ENCODE assay signal across 27 cellular contexts in the genomic region with DNA sequence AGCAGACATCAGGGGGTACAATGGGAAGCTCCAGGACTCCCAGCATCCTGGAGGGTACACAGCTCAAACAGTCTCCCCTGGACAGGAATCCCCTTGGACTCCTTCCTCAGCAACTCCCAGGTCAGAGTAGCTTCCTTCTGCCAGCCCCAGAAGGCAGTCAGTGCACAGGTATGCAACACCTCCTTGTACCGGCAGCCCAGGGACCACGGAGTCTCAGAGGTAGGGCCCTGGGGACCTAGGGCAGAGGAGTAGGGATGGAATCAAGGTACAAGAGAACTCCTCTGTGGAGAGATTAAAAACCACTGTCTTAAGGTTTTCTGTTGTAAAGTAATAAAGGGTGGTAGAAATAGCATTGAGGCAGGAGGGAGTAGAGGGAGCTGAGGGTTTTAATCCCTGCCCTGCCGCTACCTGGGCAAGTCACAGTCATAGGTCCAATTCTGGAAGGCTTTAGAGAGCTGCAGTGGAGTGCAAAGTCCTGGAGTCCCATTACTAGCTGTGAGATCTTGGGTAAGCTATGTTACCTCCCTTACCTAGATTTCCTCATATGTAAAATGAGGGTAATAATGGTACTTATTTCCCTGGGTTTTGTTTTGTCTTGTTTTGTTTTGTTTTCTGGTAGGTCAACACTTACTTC. TPM values are rescaled to one million over a fixed set of nuclear protein-coding genes. Genes with fewer than 3 reads are reported as not detected.
DNase-seq lines count a peak whose midpoint lies in the region; ATAC-seq, FAIRE-seq and TF ChIP-seq lines count a peak whose summit lies in the region.
"Had no signal": no experiment of that assay in that cellular context is flagged by ENCODE, and none has a peak within 500 bp of the region (broad histone marks: within the 10 kb centered on the region; RNA-seq: fewer than 3 reads in every experiment).

No MANE protein-coding gene starts in this region.

- H2BK5ac ChIP-seq in trophoblast cell (ENCODE audit: low read depth, low read length, poor library complexity) = no peak overlapping the region

- H3K36me3 Mint-ChIP-seq in naive thymus-derived CD8-positive, alpha-beta T cell = peaks cover 0 to 39% (median 6%) of the 10 kb centered on the region in 3 donors

- no peak overlapping the region for H3K4ac ChIP-seq in trophoblast cell (ENCODE audit: low read depth, low read length)

- intact Hi-C loops in HepG2 (cut with micrococcal nuclease; ENCODE audit: unreplicated experiment) (no loop called here), right lobe of liver (cut with DNase I) (loop anchor here (10.0 kb wide), 2 partner anchors 54 to 74 kb away; no protein-coding TSS in a partner anchor), OCI-LY7 (cut with micrococcal nuclease; ENCODE audit: unreplicated experiment) (no loop called here)

- TF ChIP-seq RAD21 in HepG2 (CRISPR knock-in tag; IDR thresholded peaks at IDR 0.05) = no peak

- H3K9ac ChIP-seq in HepG2 (ENCODE audit: insufficient read depth, low read depth, low read length) = no peak overlapping the region
- H3K9ac ChIP-seq in trophoblast cell (ENCODE audit: low read length) = no peak overlapping the region

- POLR2A ChIA-PET in HepG2 (lab: Yijun Ruan, JAX) = interaction anchor here (1.5 to 29.5 kb wide), 6 partner anchors 8 to 66 kb away, joined by 4 to 1422 read pairs (median 8); a partner anchor contains a TSS
- POLR2A ChIA-PET in OCI-LY7 (lab: Charles Lee) = interaction anchor here (1.3 kb wide), 2 partner anchors 15 to 74 kb away, joined by 3 read pairs; no protein-coding TSS in a partner anchor
- POLR2A ChIA-PET in naive thymus-derived CD8-positive, alpha-beta T cell (lab: Charles Lee) = interaction anchor here (1.7 to 5.5 kb wide), 3 partner anchors 7 to 65 kb away, joined by 7 to 95 read pairs (median 16); a partner anchor contains a TSS

- no peak overlapping the region for H3K14ac ChIP-seq in trophoblast cell (ENCODE audit: low read length)

- H4K20me1 ChIP-seq in HepG2 (ENCODE audit: insufficient read depth, low read length) (no peaks in the 10 kb centered on the region), OCI-LY7 (ENCODE audit: insufficient read depth, low read length) (peaks cover 5% of the 10 kb centered on the region; the same call in 1 of the 2 replicates)

- H3K27me3 Mint-ChIP-seq in naive thymus-derived CD8-positive, alpha-beta T cell = no peaks in the 10 kb centered on the region

- ATAC-seq in HepG2 (peak; percentile 17; the same call in 2 of the 3 replicates), right lobe of liver (no peak), SK-N-SH treated with all-trans-retinoic acid at 6 μM for 48 hours (no peak), HG03342 (IDR thresholded peaks at IDR 0.05; ENCODE audit: unreplicated experiment) (no peak)
- ATAC-seq in naive thymus-derived CD8-positive, alpha-beta T cell = no peak
- ATAC-seq: gastroesophageal sphincter had no signal

- H3K27ac ChIP-seq in HepG2 (ENCODE audit: extremely low read length, insufficient read depth, low read length) (no peak overlapping the region), right lobe of liver (no peak overlapping the region), OCI-LY7 (ENCODE audit: low read depth, low read length, poor library complexity, severe bottlenecking) (no peak overlapping the region), trophoblast cell (ENCODE audit: low read depth, low read length) (no peak overlapping the region)

- in situ Hi-C loops in HepG2 (cut with HindIII; ENCODE audit: extremely low pct_ligation_motif_present, low pct_unique_long_range_greater_than_20kb) = loop anchor here (5.0 kb wide), 1 partner anchor 67 kb away; no protein-coding TSS in a partner anchor

- H3K18ac ChIP-seq in trophoblast cell (ENCODE audit: low read length) = no peak overlapping the region

- H4K12ac ChIP-seq in trophoblast cell (ENCODE audit: low read depth, low read length) = no peak overlapping the region

- H3K36me3 ChIP-seq in HepG2 (replicated peaks in 1 of 2; ENCODE audit: control insufficient read depth in 1 of 2, insufficient read depth in 2 of 2, low read length in 2 of 2) (peaks cover 19 to 29% of the 10 kb centered on the region in 2 experiments), right lobe of liver (peaks cover 0 to 22% (median 10%) of the 10 kb centered on the region in 4 donors), OCI-LY7 (ENCODE audit: insufficient read depth, low read length) (peaks cover 30% of the 10 kb centered on the region), trophoblast cell (ENCODE audit: control insufficient read depth in 1 of 2, insufficient read depth in 2 of 2, low read length in 2 of 2) (peaks cover 20 to 32% of the 10 kb centered on the region in 2 experiments)

- peak overlapping the region in 9 of 10 donors; percentile 16 to 68 (median 43) for H3K27ac Mint-ChIP-seq in naive thymus-derived CD8-positive, alpha-beta T cell

- TF ChIP-seq CTCF in HepG2 (CRISPR knock-in tag; IDR thresholded peaks at IDR 0.05) (no peak), right lobe of liver (IDR thresholded peaks at IDR 0.05) (no peak), OCI-LY7 (conservative IDR thresholded peaks at IDR 0.05; ENCODE audit: low read length) (no peak)

- H3K9me3 ChIP-seq in HepG2 (ENCODE audit: low read length) = no peaks in the 10 kb centered on the region
- H3K9me3 ChIP-seq in right lobe of liver = no peaks in the 10 kb centered on the region
- no peaks in the 10 kb centered on the region for H3K9me3 ChIP-seq in OCI-LY7 (ENCODE audit: low read length)
- no peaks in the 10 kb centered on the region for H3K9me3 ChIP-seq in trophoblast cell (ENCODE audit: insufficient read depth, low read depth, low read length)
- H3K9me3 ChIP-seq: gastroesophageal sphincter, transverse colon had no signal

- peak overlapping the region in 5 of 10 donors; percentile 10 to 43 (median 34) for H3K4me3 Mint-ChIP-seq in naive thymus-derived CD8-positive, alpha-beta T cell
- H3K4me3 Mint-ChIP-seq: CD14-positive monocyte had no signal

- H2AK5ac ChIP-seq in trophoblast cell (ENCODE audit: low read length) = no peak overlapping the region

- no peaks in the 10 kb centered on the region for H3K9me2 ChIP-seq in OCI-LY7 (ENCODE audit: insufficient read depth, low read length)

- H2BK120ac ChIP-seq in trophoblast cell (ENCODE audit: insufficient read depth, low read length, poor library complexity) = no peak overlapping the region

- TF ChIP-seq POLR2A in HepG2 (IDR thresholded peaks at IDR 0.05; ENCODE audit: insufficient read depth in 1 of 2, low read depth in 2 of 2, low read length in 2 of 2) (no peak), right lobe of liver (IDR thresholded peaks at IDR 0.05) (no peak)

- H3K4me2 ChIP-seq in HepG2 (ENCODE audit: low read depth, low read length) = no peak overlapping the region
- 0 out of 2 replicates have a peak overlapping the region, but pooled peaks have one; percentile 13 for H3K4me2 ChIP-seq in OCI-LY7 (ENCODE audit: low read length)
- no peak overlapping the region for H3K4me2 ChIP-seq in trophoblast cell (ENCODE audit: low read length)

- H3K4me1 ChIP-seq in HepG2 (ENCODE audit: insufficient read depth, low read length) (peaks cover 19% of the 10 kb centered on the region), right lobe of liver (peaks cover 0 to 7% (median 3%) of the 10 kb centered on the region in 4 donors), OCI-LY7 (ENCODE audit: insufficient read depth, low read length, poor library complexity, severe bottlenecking) (peaks cover 60% of the 10 kb centered on the region), trophoblast cell (ENCODE audit: control insufficient read depth in 1 of 2, insufficient read depth in 2 of 2, low read length in 2 of 2) (peaks cover 3 to 6% of the 10 kb centered on the region in 2 experiments)

- H3K4me3 ChIP-seq in HepG2 (replicated peaks in 1 of 3; ENCODE audit: insufficient read depth in 1 of 3, low read depth in 2 of 3, low read length in 3 of 3) (no peak overlapping the region), right lobe of liver (no peak overlapping the region), OCI-LY7 (ENCODE audit: low read depth, low read length, poor library complexity, severe bottlenecking) (no peak overlapping the region), trophoblast cell (ENCODE audit: low read depth, low read length) (no peak overlapping the region)
- H3K4me3 ChIP-seq: dorsolateral prefrontal cortex, gastroesophageal sphincter, transverse colon had no signal

- BruUV-seq in HepG2 (replicated peaks; lab: Mats Ljungman, UMichigan) (no TSS peak), OCI-LY7 (replicated peaks; lab: Mats Ljungman, UMichigan) (no TSS peak)

- no peak for TF ChIP-seq EP300 in HepG2 (IDR thresholded peaks at IDR 0.05; ENCODE audit: low read depth in 2 of 2, low read length in 2 of 2)
- no peak for TF ChIP-seq EP300 in HepG2 (CRISPR knock-in tag; IDR thresholded peaks at IDR 0.05; ENCODE audit: borderline replicate concordance)

- H4K8ac ChIP-seq in trophoblast cell (ENCODE audit: low read depth, low read length) = no peak overlapping the region

- no peak overlapping the region for H2BK12ac ChIP-seq in trophoblast cell (ENCODE audit: low read length)

- H4K91ac ChIP-seq in trophoblast cell (ENCODE audit: low read depth, low read length) = no peak overlapping the region

- no peaks in the 10 kb centered on the region for H3K79me1 ChIP-seq in trophoblast cell (ENCODE audit: low read length)

- H3K27me3 ChIP-seq in HepG2 (ENCODE audit: control insufficient read depth in 1 of 2, insufficient read depth in 2 of 2, low read length in 2 of 2) (no peaks in the 10 kb centered on the region), right lobe of liver (no peaks in the 10 kb centered on the region), trophoblast cell (ENCODE audit: insufficient read depth, low read length) (no peaks in the 10 kb centered on the region)
- H3K27me3 ChIP-seq: dorsolateral prefrontal cortex, gastroesophageal sphincter, transverse colon had no signal

- H3K9me3 Mint-ChIP-seq in naive thymus-derived CD8-positive, alpha-beta T cell = no peaks in the 10 kb centered on the region

- H3K79me2 ChIP-seq in HepG2 (ENCODE audit: insufficient read depth, low read length) (no peaks in the 10 kb centered on the region), OCI-LY7 (ENCODE audit: insufficient read depth, low read depth, low read length) (no peaks in the 10 kb centered on the region), trophoblast cell (ENCODE audit: control insufficient read depth, insufficient read depth, low read length, poor library complexity) (no peaks in the 10 kb centered on the region)

- FAIRE-seq in HepG2 (lab: Jason Lieb, UNC) = peak; percentile 46
- FAIRE-seq: GM19239 had no signal

- H3K4me1 Mint-ChIP-seq in naive thymus-derived CD8-positive, alpha-beta T cell = peaks cover 21 to 71% (median 64%) of the 10 kb centered on the region in 4 donors

- DNase-seq in HepG2 (ENCODE audit: low spot score) = no peak
- DNase-seq in right lobe of liver = no peak
- DNase-seq in OCI-LY7 (ENCODE audit: low spot score) = no peak
- DNase-seq in naive thymus-derived CD8-positive, alpha-beta T cell = no peak
- no peak for DNase-seq in trophoblast cell
- DNase-seq: activated CD4-positive, alpha-beta T cell treated with anti-CD3 and anti-CD28 coated beads, Interleukin-2, amount 50 U/mL, for 1 hour; cerebellar nuclear complex; DMS153; dorsolateral prefrontal cortex; hippocampal formation; mesenchymal stem cell; NCI-H1092 treated with DMSO at 0.1 percent for 48 hours; NCI-H187; NCI-H526 treated with DMSO at 0.1 percent for 48 hours; nucleus accumbens; SHP77; T-helper 9 cell; transverse colon had no signal

- H2AFZ ChIP-seq in HepG2 (ENCODE audit: low read length) (no peak overlapping the region), OCI-LY7 (ENCODE audit: low read length) (no peak overlapping the region), trophoblast cell (ENCODE audit: insufficient read depth, low read length, poor library complexity) (no peak overlapping the region)

- H3K23ac ChIP-seq in trophoblast cell (ENCODE audit: low read length) = no peak overlapping the region

- CTCF ChIA-PET in HepG2 (lab: Yijun Ruan, JAX; ENCODE audit: low intra/inter-chr PET ratio, low total read pairs) = no interaction called here
- CTCF ChIA-PET in OCI-LY7 (lab: Charles Lee; ENCODE audit: unreplicated experiment) = interaction anchor here (2.1 kb wide), 1 partner anchor 66 kb away, joined by 8 read pairs; no protein-coding TSS in a partner anchor

- WGBS in HepG2 (ENCODE audit: low lambda C conversion rate) = 77% methylated on average over 3 of the region's 3 CpGs
- WGBS in right lobe of liver (ENCODE audit: insufficient coverage, low coverage, low lambda C conversion rate, missing lambda C conversion rate) = 59% methylated on average over 3 of the region's 3 CpGs
- WGBS in trophoblast cell (ENCODE audit: extremely low coverage, insufficient coverage, insufficient read length) = no CpG with 5 or more reads among the region's 3 CpGs

RNA-seq across cellular contexts. Expression of a gene that starts 7.4 kb away (rescaled TPM):
- not detected in 2 replicates for total RNA-seq in HepG2 (2016; rRNA removed; fragmentation: Illumina TruSeq; extraction: Trizol)
- total RNA-seq in HepG2 (2016; cell fraction: cytosol; rRNA removed; fragmentation: Illumina TruSeq; extraction: Trizol; ENCODE audit: low read depth) = not detected in 2 replicates
- total RNA-seq in HepG2 (2016; cell fraction: insoluble cytoplasmic fraction; rRNA removed; fragmentation: Illumina TruSeq; extraction: Trizol) = not detected in 2 replicates
- total RNA-seq in HepG2 (2016; cell fraction: membrane; rRNA removed; fragmentation: Illumina TruSeq; extraction: Trizol) = not detected in 2 replicates
- total RNA-seq in HepG2 (2016; cell fraction: nucleus; rRNA removed; fragmentation: Illumina TruSeq; extraction: Trizol) = not detected in 2 replicates
- polyA plus RNA-seq in HepG2 (2011; rRNA removed) = 0.11 TPM in 1 of 2 replicates, not detected in the other
- polyA plus RNA-seq in HepG2 (2011; cell fraction: cytosol; rRNA removed) = not detected in 2 replicates
- not detected in 2 replicates for polyA plus RNA-seq in HepG2 (2011; cell fraction: nucleus; rRNA removed)
- polyA plus RNA-seq in HepG2 (2012) = 0.32 and 0.45 TPM in 2 replicates
- polyA plus RNA-seq in HepG2 (2016; cell fraction: cytosol; fragmentation: Illumina TruSeq; extraction: Trizol; ENCODE audit: low read depth) = not detected in 2 replicates
- polyA plus RNA-seq in HepG2 (2016; cell fraction: insoluble cytoplasmic fraction; fragmentation: Illumina TruSeq; extraction: Trizol; ENCODE audit: low read depth) = not detected in 2 replicates
- polyA plus RNA-seq in HepG2 (2016; cell fraction: membrane; fragmentation: Illumina TruSeq; extraction: Trizol; ENCODE audit: low read depth) = not detected in 2 replicates
- not detected in 2 replicates for polyA plus RNA-seq in HepG2 (2016; cell fraction: nucleus; fragmentation: Illumina TruSeq; extraction: Trizol; ENCODE audit: insufficient read depth, low read depth)
- not detected in 2 replicates for polyA minus RNA-seq in HepG2 (2011; rRNA and poly(A)+ RNA removed; ENCODE audit: low replicate concordance)
- not detected in 2 replicates for polyA minus RNA-seq in HepG2 (2011; cell fraction: cytosol; rRNA and poly(A)+ RNA removed)
- polyA minus RNA-seq in HepG2 (2011; cell fraction: nucleus; rRNA and poly(A)+ RNA removed) = not detected in 2 replicates
- total RNA-seq in right lobe of liver = not detected
- total RNA-seq in OCI-LY7 (2014; rRNA removed; shearing (Covaris generic)) = not detected in 2 replicates
- not detected in 2 replicates for total RNA-seq in OCI-LY7 (2022)
- total RNA-seq in naive thymus-derived CD8-positive, alpha-beta T cell = under 1 TPM in 1 of 2 experiments, not detected in 1; 0.47 TPM
- under 1 TPM in 2 of 3 donors, not detected in 1; 0.42 to 0.55 TPM for polyA plus RNA-seq in naive thymus-derived CD8-positive, alpha-beta T cell
- polyA plus RNA-seq in trophoblast cell (2013) = not detected in 2 replicates
- total RNA-seq: fibroblast of lung, G401, gastroesophageal sphincter, H4, pulmonary artery endothelial cell had no signal

RNA-seq across cellular contexts. Expression of a gene that starts 7.7 kb away (rescaled TPM):
- total RNA-seq in HepG2 (2016; rRNA removed; fragmentation: Illumina TruSeq; extraction: Trizol) (22.0 and 38.3 TPM in 2 replicates), right lobe of liver (10 to 100 TPM; 16.6 to 26.2 (median 20.8) TPM), OCI-LY7 (2022) (8.6 and 9.6 TPM in 2 replicates)
- 17.7 and 19.7 TPM in 2 replicates for total RNA-seq in HepG2 (2016; cell fraction: cytosol; rRNA removed; fragmentation: Illumina TruSeq; extraction: Trizol; ENCODE audit: low read depth)
- total RNA-seq in HepG2 (2016; cell fraction: insoluble cytoplasmic fraction; rRNA removed; fragmentation: Illumina TruSeq; extraction: Trizol) = 22.2 and 38.4 TPM in 2 replicates
- total RNA-seq in HepG2 (2016; cell fraction: membrane; rRNA removed; fragmentation: Illumina TruSeq; extraction: Trizol) = 35.6 and 38.6 TPM in 2 replicates
- total RNA-seq in HepG2 (2016; cell fraction: nucleus; rRNA removed; fragmentation: Illumina TruSeq; extraction: Trizol) = 39.9 and 40.9 TPM in 2 replicates
- polyA plus RNA-seq in HepG2 (2011; rRNA removed) = 65.6 and 75.9 TPM in 2 replicates
- 66.7 and 88.3 TPM in 2 replicates for polyA plus RNA-seq in HepG2 (2011; cell fraction: cytosol; rRNA removed)
- polyA plus RNA-seq in HepG2 (2011; cell fraction: nucleus; rRNA removed) = 46.0 and 49.6 TPM in 2 replicates
- polyA plus RNA-seq in HepG2 (2012) = 22.5 and 24.8 TPM in 2 replicates
- 16.5 and 19.7 TPM in 2 replicates for polyA plus RNA-seq in HepG2 (2016; cell fraction: cytosol; fragmentation: Illumina TruSeq; extraction: Trizol; ENCODE audit: low read depth)
- 24.3 and 27.0 TPM in 2 replicates for polyA plus RNA-seq in HepG2 (2016; cell fraction: insoluble cytoplasmic fraction; fragmentation: Illumina TruSeq; extraction: Trizol; ENCODE audit: low read depth)
- polyA plus RNA-seq in HepG2 (2016; cell fraction: membrane; fragmentation: Illumina TruSeq; extraction: Trizol; ENCODE audit: low read depth) = 29.1 and 31.7 TPM in 2 replicates
- 41.1 and 42.9 TPM in 2 replicates for polyA plus RNA-seq in HepG2 (2016; cell fraction: nucleus; fragmentation: Illumina TruSeq; extraction: Trizol; ENCODE audit: insufficient read depth, low read depth)
- polyA minus RNA-seq in HepG2 (2011; rRNA and poly(A)+ RNA removed; ENCODE audit: low replicate concordance) = 127 and 240 TPM in 2 replicates
- polyA minus RNA-seq in HepG2 (2011; cell fraction: cytosol; rRNA and poly(A)+ RNA removed) = 35.0 and 40.9 TPM in 2 replicates
- polyA minus RNA-seq in HepG2 (2011; cell fraction: nucleus; rRNA and poly(A)+ RNA removed) = 56.0 and 62.5 TPM in 2 replicates
- total RNA-seq in OCI-LY7 (2014; rRNA removed; shearing (Covaris generic)) = 22.3 and 37.6 TPM in 2 replicates
- 10 to 100 TPM; 58.7 to 62.5 TPM for total RNA-seq in naive thymus-derived CD8-positive, alpha-beta T cell
- polyA plus RNA-seq in naive thymus-derived CD8-positive, alpha-beta T cell = 10 to 100 TPM; 34.2 to 46.1 (median 36.2) TPM
- polyA plus RNA-seq in trophoblast cell (2013) = 14.7 and 15.0 TPM in 2 replicates

RNA-seq across cellular contexts. Expression of a gene that starts 22.5 kb away (rescaled TPM):
- total RNA-seq in HepG2 (2016; rRNA removed; fragmentation: Illumina TruSeq; extraction: Trizol) (36.0 and 65.1 TPM in 2 replicates), right lobe of liver (100 to 1,000 TPM in 4 of 6 experiments, 10 to 100 TPM in 2; 84.3 to 373 (median 116) TPM), OCI-LY7 (2022) (not detected in 2 replicates)
- total RNA-seq in HepG2 (2016; cell fraction: cytosol; rRNA removed; fragmentation: Illumina TruSeq; extraction: Trizol; ENCODE audit: low read depth) = 6.2 and 6.3 TPM in 2 replicates
- total RNA-seq in HepG2 (2016; cell fraction: insoluble cytoplasmic fraction; rRNA removed; fragmentation: Illumina TruSeq; extraction: Trizol) = 34.4 and 64.3 TPM in 2 replicates
- 21.2 and 23.6 TPM in 2 replicates for total RNA-seq in HepG2 (2016; cell fraction: membrane; rRNA removed; fragmentation: Illumina TruSeq; extraction: Trizol)
- total RNA-seq in HepG2 (2016; cell fraction: nucleus; rRNA removed; fragmentation: Illumina TruSeq; extraction: Trizol) = 61.5 and 66.3 TPM in 2 replicates
- polyA plus RNA-seq in HepG2 (2011; rRNA removed) = 49.0 and 67.2 TPM in 2 replicates
- 51.5 and 81.1 TPM in 2 replicates for polyA plus RNA-seq in HepG2 (2011; cell fraction: cytosol; rRNA removed)
- 16.0 and 26.7 TPM in 2 replicates for polyA plus RNA-seq in HepG2 (2011; cell fraction: nucleus; rRNA removed)
- polyA plus RNA-seq in HepG2 (2012) = 44.1 and 51.7 TPM in 2 replicates
- polyA plus RNA-seq in HepG2 (2016; cell fraction: cytosol; fragmentation: Illumina TruSeq; extraction: Trizol; ENCODE audit: low read depth) = 5.0 TPM in 2 replicates
- polyA plus RNA-seq in HepG2 (2016; cell fraction: insoluble cytoplasmic fraction; fragmentation: Illumina TruSeq; extraction: Trizol; ENCODE audit: low read depth) = 33.1 and 34.5 TPM in 2 replicates
- 13.3 and 15.5 TPM in 2 replicates for polyA plus RNA-seq in HepG2 (2016; cell fraction: membrane; fragmentation: Illumina TruSeq; extraction: Trizol; ENCODE audit: low read depth)
- 86.0 and 86.3 TPM in 2 replicates for polyA plus RNA-seq in HepG2 (2016; cell fraction: nucleus; fragmentation: Illumina TruSeq; extraction: Trizol; ENCODE audit: insufficient read depth, low read depth)
- polyA minus RNA-seq in HepG2 (2011; rRNA and poly(A)+ RNA removed; ENCODE audit: low replicate concordance) = 33.3 and 94.7 TPM in 2 replicates
- polyA minus RNA-seq in HepG2 (2011; cell fraction: cytosol; rRNA and poly(A)+ RNA removed) = 68.1 and 88.6 TPM in 2 replicates
- 15.1 and 31.3 TPM in 2 replicates for polyA minus RNA-seq in HepG2 (2011; cell fraction: nucleus; rRNA and poly(A)+ RNA removed)
- total RNA-seq in OCI-LY7 (2014; rRNA removed; shearing (Covaris generic)) = not detected in 2 replicates
- total RNA-seq in naive thymus-derived CD8-positive, alpha-beta T cell = under 1 TPM; 0.25 to 0.31 TPM
- under 1 TPM in 2 of 3 donors, not detected in 1; 0.09 to 0.24 TPM for polyA plus RNA-seq in naive thymus-derived CD8-positive, alpha-beta T cell
- 89.9 and 90.3 TPM in 2 replicates for polyA plus RNA-seq in trophoblast cell (2013)

RNA-seq across cellular contexts. Expression of a gene that starts 37.4 kb away (rescaled TPM):
- total RNA-seq in HepG2 (2016; rRNA removed; fragmentation: Illumina TruSeq; extraction: Trizol) (16.7 and 19.6 TPM in 2 replicates), right lobe of liver (1 to 10 TPM; 2.3 to 5.3 (median 3.3) TPM), OCI-LY7 (2022) (not detected in 2 replicates)
- total RNA-seq in HepG2 (2016; cell fraction: cytosol; rRNA removed; fragmentation: Illumina TruSeq; extraction: Trizol; ENCODE audit: low read depth) = 27.1 and 31.8 TPM in 2 replicates
- 17.0 and 18.9 TPM in 2 replicates for total RNA-seq in HepG2 (2016; cell fraction: insoluble cytoplasmic fraction; rRNA removed; fragmentation: Illumina TruSeq; extraction: Trizol)
- total RNA-seq in HepG2 (2016; cell fraction: membrane; rRNA removed; fragmentation: Illumina TruSeq; extraction: Trizol) = 37.0 and 42.3 TPM in 2 replicates
- total RNA-seq in HepG2 (2016; cell fraction: nucleus; rRNA removed; fragmentation: Illumina TruSeq; extraction: Trizol) = 9.4 and 9.5 TPM in 2 replicates
- 47.6 and 50.4 TPM in 2 replicates for polyA plus RNA-seq in HepG2 (2011; rRNA removed)
- polyA plus RNA-seq in HepG2 (2011; cell fraction: cytosol; rRNA removed) = 44.5 and 55.5 TPM in 2 replicates
- polyA plus RNA-seq in HepG2 (2011; cell fraction: nucleus; rRNA removed) = 18.6 and 25.0 TPM in 2 replicates
- 22.6 and 31.0 TPM in 2 replicates for polyA plus RNA-seq in HepG2 (2012)
- 59.2 and 64.6 TPM in 2 replicates for polyA plus RNA-seq in HepG2 (2016; cell fraction: cytosol; fragmentation: Illumina TruSeq; extraction: Trizol; ENCODE audit: low read depth)
- polyA plus RNA-seq in HepG2 (2016; cell fraction: insoluble cytoplasmic fraction; fragmentation: Illumina TruSeq; extraction: Trizol; ENCODE audit: low read depth) = 33.0 and 35.8 TPM in 2 replicates
- 58.6 and 59.9 TPM in 2 replicates for polyA plus RNA-seq in HepG2 (2016; cell fraction: membrane; fragmentation: Illumina TruSeq; extraction: Trizol; ENCODE audit: low read depth)
- polyA plus RNA-seq in HepG2 (2016; cell fraction: nucleus; fragmentation: Illumina TruSeq; extraction: Trizol; ENCODE audit: insufficient read depth, low read depth) = 22.2 and 26.4 TPM in 2 replicates
- 9.7 and 31.5 TPM in 2 replicates for polyA minus RNA-seq in HepG2 (2011; rRNA and poly(A)+ RNA removed; ENCODE audit: low replicate concordance)
- 4.8 and 11.1 TPM in 2 replicates for polyA minus RNA-seq in HepG2 (2011; cell fraction: cytosol; rRNA and poly(A)+ RNA removed)
- 4.0 and 11.1 TPM in 2 replicates for polyA minus RNA-seq in HepG2 (2011; cell fraction: nucleus; rRNA and poly(A)+ RNA removed)
- 0.57 TPM in 1 of 2 replicates, not detected in the other for total RNA-seq in OCI-LY7 (2014; rRNA removed; shearing (Covaris generic))
- total RNA-seq in naive thymus-derived CD8-positive, alpha-beta T cell = 10 to 100 TPM; 13.6 to 13.9 TPM
- 10 to 100 TPM; 11.6 to 13.5 (median 13.4) TPM for polyA plus RNA-seq in naive thymus-derived CD8-positive, alpha-beta T cell
- polyA plus RNA-seq in trophoblast cell (2013) = 10.9 and 13.1 TPM in 2 replicates

RNA-seq across cellular contexts. Expression of a gene that starts 45.3 kb away (rescaled TPM):
- total RNA-seq in HepG2 (2016; rRNA removed; fragmentation: Illumina TruSeq; extraction: Trizol) = 26.4 and 65.9 TPM in 2 replicates
- 16.2 and 16.8 TPM in 2 replicates for total RNA-seq in HepG2 (2016; cell fraction: cytosol; rRNA removed; fragmentation: Illumina TruSeq; extraction: Trizol; ENCODE audit: low read depth)
- total RNA-seq in HepG2 (2016; cell fraction: insoluble cytoplasmic fraction; rRNA removed; fragmentation: Illumina TruSeq; extraction: Trizol) = 26.3 and 65.1 TPM in 2 replicates
- 26.4 and 29.9 TPM in 2 replicates for total RNA-seq in HepG2 (2016; cell fraction: membrane; rRNA removed; fragmentation: Illumina TruSeq; extraction: Trizol)
- 64.4 and 84.9 TPM in 2 replicates for total RNA-seq in HepG2 (2016; cell fraction: nucleus; rRNA removed; fragmentation: Illumina TruSeq; extraction: Trizol)
- polyA plus RNA-seq in HepG2 (2011; rRNA removed) = 74.1 and 85.7 TPM in 2 replicates
- polyA plus RNA-seq in HepG2 (2011; cell fraction: cytosol; rRNA removed) = 37.8 and 44.8 TPM in 2 replicates
- polyA plus RNA-seq in HepG2 (2011; cell fraction: nucleus; rRNA removed) = 94.4 and 98.4 TPM in 2 replicates
- 62.3 and 63.6 TPM in 2 replicates for polyA plus RNA-seq in HepG2 (2012)
- polyA plus RNA-seq in HepG2 (2016; cell fraction: cytosol; fragmentation: Illumina TruSeq; extraction: Trizol; ENCODE audit: low read depth) = 22.0 and 26.6 TPM in 2 replicates
- polyA plus RNA-seq in HepG2 (2016; cell fraction: insoluble cytoplasmic fraction; fragmentation: Illumina TruSeq; extraction: Trizol; ENCODE audit: low read depth) = 39.8 and 50.9 TPM in 2 replicates
- polyA plus RNA-seq in HepG2 (2016; cell fraction: membrane; fragmentation: Illumina TruSeq; extraction: Trizol; ENCODE audit: low read depth) = 33.2 and 33.6 TPM in 2 replicates
- 167 and 168 TPM in 2 replicates for polyA plus RNA-seq in HepG2 (2016; cell fraction: nucleus; fragmentation: Illumina TruSeq; extraction: Trizol; ENCODE audit: insufficient read depth, low read depth)
- polyA minus RNA-seq in HepG2 (2011; rRNA and poly(A)+ RNA removed; ENCODE audit: low replicate concordance) = 86.1 and 91.5 TPM in 2 replicates
- 35.9 and 37.0 TPM in 2 replicates for polyA minus RNA-seq in HepG2 (2011; cell fraction: cytosol; rRNA and poly(A)+ RNA removed)
- polyA minus RNA-seq in HepG2 (2011; cell fraction: nucleus; rRNA and poly(A)+ RNA removed) = 68.5 and 79.2 TPM in 2 replicates
- 10 to 100 TPM; 35.7 to 58.4 (median 40.5) TPM for total RNA-seq in right lobe of liver
- total RNA-seq in OCI-LY7 (2014; rRNA removed; shearing (Covaris generic)) = 75.7 and 104 TPM in 2 replicates
- total RNA-seq in OCI-LY7 (2022) = 79.4 and 89.2 TPM in 2 replicates
- total RNA-seq in naive thymus-derived CD8-positive, alpha-beta T cell = 10 to 100 TPM; 80.1 to 86.7 TPM
- 10 to 100 TPM; 73.4 to 90.6 (median 73.9) TPM for polyA plus RNA-seq in naive thymus-derived CD8-positive, alpha-beta T cell
- 72.1 and 75.4 TPM in 2 replicates for polyA plus RNA-seq in trophoblast cell (2013)

Comparison
In these comparisons a context has a peak if more than half of its experiments do, and no peak if none do; other contexts are left out.
1. intact Hi-C loops: an anchor here in right lobe of liver (10.0 kb wide); none called in HepG2 and OCI-LY7.
2. RNA of a gene that starts 22.5 kb away (total RNA-seq): 84.3 to 373 TPM in right lobe of liver and 6.2 to 66.3 TPM in HepG2; 0.25 to 0.31 TPM in naive thymus-derived CD8-positive, alpha-beta T cell and not detected in OCI-LY7; every median in the first group is over 4 times any median in the second.